3 cellular contexts compared by ENCODE assay signal in the genomic region with DNA sequence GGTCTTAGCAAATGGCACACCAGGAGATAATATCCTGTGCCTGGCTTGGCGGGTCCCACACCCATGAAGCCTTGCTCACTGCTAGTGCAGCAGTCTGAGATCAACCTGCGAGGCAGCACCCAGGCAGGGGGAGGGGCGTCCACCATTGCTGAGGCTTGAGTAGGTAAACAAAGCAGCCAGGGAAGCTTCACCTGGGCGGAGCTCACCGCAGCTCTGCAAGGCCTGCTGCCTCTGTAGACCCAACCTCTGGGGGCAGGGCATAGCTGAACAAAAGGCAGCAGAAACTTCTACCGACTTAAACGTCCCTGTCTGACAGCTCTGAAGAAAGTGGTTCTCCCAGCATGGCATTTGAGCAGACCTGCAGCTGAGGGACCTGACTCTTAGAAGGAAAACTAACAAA. TPM values are rescaled to one million over a fixed set of nuclear protein-coding genes. Genes with fewer than 3 reads are reported as not detected.
"Had no signal": no experiment of that assay in that cellular context is flagged by ENCODE, and none has a peak within 500 bp of the region (broad histone marks: within the 10 kb centered on the region; RNA-seq: fewer than 3 reads in every experiment).

No MANE protein-coding gene starts in this region.

RNA-seq across cellular contexts. Expression of gene PRR15, which starts 35.1 kb away (rescaled TPM):
- total RNA-seq: IMR-90, RPMI7951, SJSA1 had no signal
- polyA plus RNA-seq: IMR-90 had no signal
